8 cellular contexts compared by ENCODE assay signal in genomic region chr5:134523543-134524136, GRCh38.
A peak's percentile ranks its signal among the peaks of the same experiment; 100 is the strongest.
DNase-seq lines count a peak whose midpoint lies in the region; ATAC-seq and TF ChIP-seq lines count a peak whose summit lies in the region.

No MANE protein-coding gene starts in this region.

- H3K4me3 ChIP-seq in AG04449 (ENCODE audit: low read depth, low read length) (peak overlapping the region; percentile 75), KMS-11 (IDR thresholded peaks at IDR 0.05; ENCODE audit: insufficient read depth, low read depth, low read length) (no peak overlapping the region), muscle layer of colon (ENCODE audit: low read depth in 1 of 2, low read length in 2 of 2) (peak overlapping the region; percentile 87 to 96)

- peaks cover 10% of the 10 kb centered on the region for H3K79me2 ChIP-seq in KMS-11 (ENCODE audit: insufficient read depth, low read depth)

- H4K20me1 ChIP-seq in KMS-11 (ENCODE audit: insufficient read depth), result no peaks in the 10 kb centered on the region

- TF ChIP-seq CTCF in AG04449 (IDR thresholded peaks at IDR 0.05; ENCODE audit: insufficient read depth, low read length, missing control alignments) (no peak), KMS-11 (conservative IDR thresholded peaks at IDR 0.05; ENCODE audit: low read depth, low read length) (no peak)

- H3K9ac ChIP-seq in KMS-11 (peak overlapping the region; percentile 99), muscle layer of colon (ENCODE audit: low read length) (no peak overlapping the region)

- DNase-seq in AG04449 (ENCODE audit: low read depth, low spot score) (no peak), caudate nucleus (lab: John Stamatoyannopoulos, UW) (no peak), T-helper 9 cell (no peak)

- CTCF ChIA-PET in AG04449 (lab: Yijun Ruan, JAX), result interaction anchor here (0.7 to 7.5 kb wide), 7 partner anchors 12 to 220 kb away, joined by 3 to 65 read pairs (median 3); partner anchors contain the start of gene CDKN2AIPNL

- ATAC-seq in HG02571 (IDR thresholded peaks at IDR 0.05; ENCODE audit: unreplicated experiment) (no peak), GM21576 (IDR thresholded peaks at IDR 0.05; ENCODE audit: unreplicated experiment) (no peak), GM19455 (IDR thresholded peaks at IDR 0.05; ENCODE audit: unreplicated experiment) (no peak)

- POLR2A ChIA-PET in AG04449 (lab: Yijun Ruan, JAX), result no interaction called here

- H3K9me3 ChIP-seq in muscle layer of colon (ENCODE audit: low read length), result no peaks in the 10 kb centered on the region

- H3K4me1 ChIP-seq in KMS-11 (ENCODE audit: low read depth, poor library complexity, severe bottlenecking) (peaks cover 25% of the 10 kb centered on the region), muscle layer of colon (ENCODE audit: insufficient read depth, low read length) (peaks cover 17% of the 10 kb centered on the region)

- peak overlapping the region; percentile 97 for H3K4me2 ChIP-seq in KMS-11

- H3K36me3 ChIP-seq in KMS-11 (ENCODE audit: insufficient read depth) (no peaks in the 10 kb centered on the region), muscle layer of colon (ENCODE audit: insufficient read depth, low read length) (no peaks in the 10 kb centered on the region)

- H3K27me3 ChIP-seq in KMS-11 (ENCODE audit: insufficient read depth, low read depth) (no peaks in the 10 kb centered on the region), muscle layer of colon (ENCODE audit: control insufficient read depth in 1 of 2, insufficient read depth in 2 of 2, low read length in 2 of 2) (no peaks in the 10 kb centered on the region)

- peak overlapping the region; percentile 97; the same call in 1 of the 2 replicates for H3K27ac ChIP-seq in KMS-11
- peak overlapping the region; percentile 99 for H3K27ac ChIP-seq in caudate nucleus (ENCODE audit: low read depth, low read length)
- H3K27ac ChIP-seq in muscle layer of colon (ENCODE audit: low read depth, low read length), result peak overlapping the region; percentile 99

- peak overlapping the region; percentile 99 for H2AFZ ChIP-seq in KMS-11 (ENCODE audit: low read depth)
